ENCODE assay signal across 17 cellular contexts in the genomic region with DNA sequence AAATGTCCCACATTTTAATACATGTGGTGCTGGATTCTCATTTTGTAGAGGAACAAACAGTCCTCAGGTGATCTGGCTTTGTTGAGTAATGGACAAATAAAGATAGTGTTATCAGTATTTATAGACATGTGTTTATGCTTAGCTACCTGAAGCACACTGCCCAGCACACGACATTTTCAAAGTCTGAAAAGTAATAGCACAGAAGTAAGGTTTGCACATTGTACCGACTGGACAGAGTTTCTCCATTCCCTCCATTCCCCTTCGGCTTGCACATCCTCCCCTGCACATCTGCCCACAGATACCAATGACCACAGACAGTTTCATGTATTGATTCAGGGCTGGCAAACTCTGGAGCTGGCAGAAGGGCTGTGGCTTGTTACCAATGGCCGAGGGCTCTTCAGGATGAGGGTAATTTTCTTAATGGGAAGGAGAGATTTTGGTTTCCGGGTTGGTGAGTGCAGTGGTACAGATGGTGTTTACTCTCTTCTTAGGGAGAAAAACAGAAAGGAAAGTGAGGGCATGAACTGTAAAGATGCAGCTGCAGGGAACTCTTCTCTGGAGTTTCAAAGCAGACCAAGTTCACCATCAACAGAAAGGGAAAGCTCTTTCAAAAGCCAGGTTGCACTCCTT. TPM values are rescaled to one million over a fixed set of nuclear protein-coding genes. Genes with fewer than 3 reads are reported as not detected.
A peak's percentile ranks its signal among the peaks of the same experiment; 100 is the strongest.
DNase-seq lines count a peak whose midpoint lies in the region; ATAC-seq and TF ChIP-seq lines count a peak whose summit lies in the region.
"Had no signal": no experiment of that assay in that cellular context is flagged by ENCODE, and none has a peak within 500 bp of the region (broad histone marks: within the 10 kb centered on the region; RNA-seq: fewer than 3 reads in every experiment).

No MANE protein-coding gene starts in this region.

- H3K9me3 ChIP-seq in iPS-18c (ENCODE audit: control insufficient read depth, insufficient read depth, low read length) = no peaks in the 10 kb centered on the region
- H3K9me3 ChIP-seq: mucosa of descending colon had no signal

- ATAC-seq in GM21360 (IDR thresholded peaks at IDR 0.05; ENCODE audit: unreplicated experiment) = no peak
- ATAC-seq in HG03342 (IDR thresholded peaks at IDR 0.05; ENCODE audit: unreplicated experiment) = no peak
- ATAC-seq: mucosa of descending colon had no signal

- TF ChIP-seq CTCF in C4-2B (conservative IDR thresholded peaks at IDR 0.05) = no peak
- TF ChIP-seq CTCF in LNCaP clone FGC (IDR thresholded peaks at IDR 0.05; ENCODE audit: control insufficient read depth, extremely low read depth, insufficient read depth) = no peak

- DNase-seq in LNCaP clone FGC (ENCODE audit: low read depth) = no peak
- peak; percentile 16 for DNase-seq in NOMO-1 treated with dmso at 0.1 percent for 144 hours (lab: John Stamatoyannopoulos, UW; ENCODE audit: unreplicated experiment)
- DNase-seq in cerebellum (ENCODE audit: low spot score) = no peak
- DNase-seq in GM03348 (ENCODE audit: low spot score) = no peak
- DNase-seq: activated naive CD4-positive, alpha-beta T cell treated with anti-CD3 and anti-CD28 coated beads, Interleukin-2, amount 50 U/mL, for 16 hours; caudate nucleus; GDM1; mucosa of descending colon; NCI-H1930; stimulated activated CD4-positive, alpha-beta T cell treated with anti-CD3 and anti-CD28 coated beads, Interleukin-4, amount 100 ng/mL, for 24 hours; stimulated activated naive CD4-positive, alpha-beta T cell had no signal

- H3K4me3 ChIP-seq in LNCaP clone FGC (ENCODE audit: low read depth, low read length) = peak overlapping the region; percentile 21; the same call in 1 of the 2 replicates
- H3K4me3 ChIP-seq in iPS-18c (ENCODE audit: insufficient read depth, low read depth, low read length) = peak overlapping the region; percentile 68
- H3K4me3 ChIP-seq: mucosa of descending colon had no signal

- H3K27ac ChIP-seq in C4-2B = peak overlapping the region; percentile 75
- H3K27ac ChIP-seq: epithelial cell of prostate had no signal

RNA-seq across cellular contexts. Expression of gene GRPR, which starts 2.3 kb away (rescaled TPM):
- 0.36 TPM for total RNA-seq in cerebellum

RNA-seq across cellular contexts. Expression of gene MAGEB17, which starts 41.6 kb away (rescaled TPM):
- total RNA-seq in cerebellum = not detected
- total RNA-seq: B cell had no signal
